Comparison of ENCODE assay signal across 10 cellular contexts in the genomic region with DNA sequence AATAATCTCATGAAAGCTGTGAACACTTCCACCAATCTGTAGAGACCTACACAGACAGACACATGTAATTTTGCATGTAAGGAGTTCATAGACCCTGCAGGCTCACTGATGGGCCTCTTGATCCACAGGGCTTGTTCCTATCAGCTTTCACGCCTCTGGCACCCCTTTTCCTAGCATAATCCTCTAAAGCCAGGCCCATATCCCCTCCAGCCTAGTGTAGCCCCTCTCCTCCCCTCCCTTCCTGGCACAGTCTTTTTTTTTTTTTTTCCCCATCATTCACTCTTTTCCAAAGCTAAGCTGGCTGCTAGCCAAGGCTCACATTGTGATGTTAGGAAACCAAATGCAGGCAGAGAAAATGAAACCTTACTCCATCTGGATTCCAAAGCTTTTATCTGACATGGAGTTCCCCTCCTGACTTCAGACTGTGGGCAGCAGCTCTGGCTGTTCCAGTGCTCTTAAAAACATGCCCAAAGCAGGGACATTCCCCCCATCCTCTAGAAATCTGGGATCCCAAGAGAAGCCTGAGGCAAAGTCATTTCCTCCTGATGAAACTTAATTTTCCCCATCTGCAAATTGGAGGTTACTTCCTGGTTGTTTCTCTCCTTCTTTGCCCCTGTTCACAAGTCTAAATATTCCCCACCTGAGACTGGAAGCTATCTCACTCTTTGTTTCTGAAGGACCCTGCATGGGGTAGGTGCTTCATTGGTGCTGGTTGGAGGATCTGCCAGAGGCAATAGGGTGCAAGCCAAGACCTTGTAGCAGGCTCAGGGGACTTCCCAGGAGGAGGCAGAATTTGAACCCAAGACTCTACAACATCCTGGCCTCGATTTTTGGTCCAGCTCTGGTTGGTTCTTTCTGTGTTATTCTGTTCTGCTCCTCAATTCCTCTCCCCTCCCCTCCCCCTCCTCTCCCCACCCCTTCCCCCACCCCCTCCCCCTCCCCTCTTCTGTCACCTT. TPM values are rescaled to one million over a fixed set of nuclear protein-coding genes. Genes with fewer than 3 reads are reported as not detected.
DNase-seq lines count a peak whose midpoint lies in the region; ATAC-seq and TF ChIP-seq lines count a peak whose summit lies in the region.
"Had no signal": no experiment of that assay in that cellular context is flagged by ENCODE, and none has a peak within 500 bp of the region (broad histone marks: within the 10 kb centered on the region; RNA-seq: fewer than 3 reads in every experiment).

No MANE protein-coding gene starts in this region.

- no peak for TF ChIP-seq CTCF in HFF-Myc (IDR thresholded peaks at IDR 0.05; ENCODE audit: low read depth, low read length, missing control alignments)

- no peak for ATAC-seq in HG02763 (IDR thresholded peaks at IDR 0.05; ENCODE audit: unreplicated experiment)
- no peak for ATAC-seq in GM18873 (IDR thresholded peaks at IDR 0.05; ENCODE audit: low FRiP score, unreplicated experiment)

- intact Hi-C loops in activated T-helper 2 cell treated with anti-CD3 and anti-CD28 coated beads, Interferon-gamma antibody, Interleukin-2, Interleukin-4, amounts not matched to agents 10 μg/mL and 5 μg/mL and 100 μg/mL, durations not matched to agents 14 hours and 24 hours and 36 hours (cut with micrococcal nuclease) = loop anchor here (5.0 kb wide), 1 partner anchor 43 kb away; no protein-coding TSS in a partner anchor

- H3K4me3 Mint-ChIP-seq in activated T-helper 2 cell treated with anti-CD3 and anti-CD28 coated beads, Interferon-gamma antibody, Interleukin-2, Interleukin-4, amounts not matched to agents 10 μg/mL and 5 μg/mL and 100 μg/mL, durations not matched to agents 14 hours and 24 hours and 36 hours (ENCODE audit: low read depth) = no peak overlapping the region

- H3K27me3 Mint-ChIP-seq in activated T-helper 2 cell treated with anti-CD3 and anti-CD28 coated beads, Interferon-gamma antibody, Interleukin-2, Interleukin-4, amounts not matched to agents 10 μg/mL and 5 μg/mL and 100 μg/mL, durations not matched to agents 14 hours and 24 hours and 36 hours (ENCODE audit: low read depth) = no peaks in the 10 kb centered on the region

- H3K9me3 Mint-ChIP-seq in activated T-helper 2 cell treated with anti-CD3 and anti-CD28 coated beads, Interferon-gamma antibody, Interleukin-2, Interleukin-4, amounts not matched to agents 10 μg/mL and 5 μg/mL and 100 μg/mL, durations not matched to agents 14 hours and 24 hours and 36 hours = no peaks in the 10 kb centered on the region

- no peaks in the 10 kb centered on the region for H3K36me3 Mint-ChIP-seq in activated T-helper 2 cell treated with anti-CD3 and anti-CD28 coated beads, Interferon-gamma antibody, Interleukin-2, Interleukin-4, amounts not matched to agents 10 μg/mL and 5 μg/mL and 100 μg/mL, durations not matched to agents 14 hours and 24 hours and 36 hours (ENCODE audit: low read depth)

- no peak overlapping the region for H3K4me3 ChIP-seq in HFF-Myc (replicated peaks; ENCODE audit: low read depth, low read length)

- H3K27ac Mint-ChIP-seq in activated T-helper 2 cell treated with anti-CD3 and anti-CD28 coated beads, Interferon-gamma antibody, Interleukin-2, Interleukin-4, amounts not matched to agents 10 μg/mL and 5 μg/mL and 100 μg/mL, durations not matched to agents 14 hours and 24 hours and 36 hours = peak overlapping the region; percentile 51

- H3K4me1 Mint-ChIP-seq in activated T-helper 2 cell treated with anti-CD3 and anti-CD28 coated beads, Interferon-gamma antibody, Interleukin-2, Interleukin-4, amounts not matched to agents 10 μg/mL and 5 μg/mL and 100 μg/mL, durations not matched to agents 14 hours and 24 hours and 36 hours (ENCODE audit: low read depth) = peaks cover 42% of the 10 kb centered on the region

- DNase-seq in AG08395 (ENCODE audit: low spot score) (peak; percentile 26), HFF-Myc (ENCODE audit: extremely low read depth, low read depth) (peak; percentile 54), kidney tubule cell (ENCODE audit: low spot score) (peak; percentile 58), NCI-H1436 treated with DMSO at 0.1 percent for 48 hours (lab: John Stamatoyannopoulos, UW) (no peak), middle frontal gyrus (ENCODE audit: extremely low spot score, low spot score) (no peak)
- DNase-seq in activated T-helper 2 cell treated with anti-CD3 and anti-CD28 coated beads, Interferon-gamma antibody, Interleukin-2, Interleukin-4, amounts not matched to agents 10 μg/mL and 5 μg/mL and 100 μg/mL, durations not matched to agents 14 hours and 24 hours and 36 hours (ENCODE audit: low spot score) = no peak

RNA-seq across cellular contexts. Expression of a gene that starts 9.9 kb away (rescaled TPM):
- total RNA-seq in activated T-helper 2 cell treated with anti-CD3 and anti-CD28 coated beads, Interferon-gamma antibody, Interleukin-2, Interleukin-4, amounts not matched to agents 10 μg/mL and 5 μg/mL and 100 μg/mL, durations not matched to agents 14 hours and 24 hours and 36 hours = 28.1 and 28.9 TPM in 2 replicates
- total RNA-seq: epithelial cell of proximal tubule had no signal

RNA-seq across cellular contexts. Expression of a gene that starts 21.4 kb away (rescaled TPM):
- 0.14 and 0.16 TPM in 2 replicates for total RNA-seq in activated T-helper 2 cell treated with anti-CD3 and anti-CD28 coated beads, Interferon-gamma antibody, Interleukin-2, Interleukin-4, amounts not matched to agents 10 μg/mL and 5 μg/mL and 100 μg/mL, durations not matched to agents 14 hours and 24 hours and 36 hours
- total RNA-seq: epithelial cell of proximal tubule had no signal

RNA-seq across cellular contexts. Expression of a gene that starts 40.5 kb away (rescaled TPM):
- total RNA-seq in activated T-helper 2 cell treated with anti-CD3 and anti-CD28 coated beads, Interferon-gamma antibody, Interleukin-2, Interleukin-4, amounts not matched to agents 10 μg/mL and 5 μg/mL and 100 μg/mL, durations not matched to agents 14 hours and 24 hours and 36 hours = 4.5 and 5.3 TPM in 2 replicates

RNA-seq across cellular contexts. Expression of a gene that starts 53.4 kb away (rescaled TPM):
- total RNA-seq in activated T-helper 2 cell treated with anti-CD3 and anti-CD28 coated beads, Interferon-gamma antibody, Interleukin-2, Interleukin-4, amounts not matched to agents 10 μg/mL and 5 μg/mL and 100 μg/mL, durations not matched to agents 14 hours and 24 hours and 36 hours = not detected in 2 replicates
- total RNA-seq: epithelial cell of proximal tubule; T-helper 2 cell treated with Interferon-gamma antibody and Interleukin-4, amounts not matched to agents 100 ng/mL and 5 ng/mL, for 36 hours had no signal

Comparison
In these comparisons a context has a peak if more than half of its experiments do, and no peak if none do; other contexts are left out.
1. DNase-seq: peak in AG08395 (single experiment), HFF-Myc (single experiment) and kidney tubule cell (single experiment); none in activated T-helper 2 cell treated with anti-CD3 and anti-CD28 coated beads, Interferon-gamma antibody, Interleukin-2, Interleukin-4, amounts not matched to agents 10 μg/mL and 5 μg/mL and 100 μg/mL, durations not matched to agents 14 hours and 24 hours and 36 hours (single experiment), NCI-H1436 treated with DMSO at 0.1 percent for 48 hours (single experiment) and middle frontal gyrus (single experiment).